1 cellular context compared by ENCODE assay signal in the genomic region with DNA sequence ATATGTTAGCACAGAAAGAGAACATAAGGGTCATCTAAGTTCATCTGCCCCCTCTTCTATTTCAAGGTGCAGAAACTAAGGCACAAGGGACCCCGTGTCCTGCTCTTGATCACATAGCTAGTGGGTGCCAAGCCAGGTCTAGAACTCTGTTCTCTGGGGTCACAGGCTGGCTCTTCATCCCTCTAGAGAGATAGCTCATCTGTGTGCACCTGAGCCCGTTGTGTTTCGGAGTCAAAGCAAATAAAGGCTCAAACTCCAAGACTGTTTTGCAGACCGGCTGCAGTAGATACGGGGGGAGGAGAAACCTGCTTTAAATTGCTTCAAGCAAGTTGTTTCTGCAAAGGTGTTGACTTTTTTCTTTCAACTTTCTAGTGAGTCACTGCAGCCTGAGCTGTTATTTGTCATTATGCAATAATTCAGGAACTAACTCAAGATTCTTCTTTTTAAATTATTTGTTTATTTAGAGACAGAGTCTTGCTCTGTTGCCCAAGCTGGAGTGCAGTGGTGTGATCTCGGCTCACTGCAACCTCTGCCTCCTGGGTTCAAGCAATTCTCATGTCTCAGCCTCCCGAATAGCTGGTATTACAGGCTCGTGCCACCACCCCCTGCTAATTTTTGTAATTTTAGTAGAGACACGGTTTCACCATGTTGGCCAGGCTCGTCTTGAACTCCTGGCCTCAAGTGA.
TF ChIP-seq lines count a peak whose summit lies in the region.

No MANE protein-coding gene starts in this region.

TF ChIP-seq in HepG2, 621 proteins besides CTCF, POLR2A, EP300 and RAD21 (continued from another document):
- TF ChIP-seq, protein P1, sequence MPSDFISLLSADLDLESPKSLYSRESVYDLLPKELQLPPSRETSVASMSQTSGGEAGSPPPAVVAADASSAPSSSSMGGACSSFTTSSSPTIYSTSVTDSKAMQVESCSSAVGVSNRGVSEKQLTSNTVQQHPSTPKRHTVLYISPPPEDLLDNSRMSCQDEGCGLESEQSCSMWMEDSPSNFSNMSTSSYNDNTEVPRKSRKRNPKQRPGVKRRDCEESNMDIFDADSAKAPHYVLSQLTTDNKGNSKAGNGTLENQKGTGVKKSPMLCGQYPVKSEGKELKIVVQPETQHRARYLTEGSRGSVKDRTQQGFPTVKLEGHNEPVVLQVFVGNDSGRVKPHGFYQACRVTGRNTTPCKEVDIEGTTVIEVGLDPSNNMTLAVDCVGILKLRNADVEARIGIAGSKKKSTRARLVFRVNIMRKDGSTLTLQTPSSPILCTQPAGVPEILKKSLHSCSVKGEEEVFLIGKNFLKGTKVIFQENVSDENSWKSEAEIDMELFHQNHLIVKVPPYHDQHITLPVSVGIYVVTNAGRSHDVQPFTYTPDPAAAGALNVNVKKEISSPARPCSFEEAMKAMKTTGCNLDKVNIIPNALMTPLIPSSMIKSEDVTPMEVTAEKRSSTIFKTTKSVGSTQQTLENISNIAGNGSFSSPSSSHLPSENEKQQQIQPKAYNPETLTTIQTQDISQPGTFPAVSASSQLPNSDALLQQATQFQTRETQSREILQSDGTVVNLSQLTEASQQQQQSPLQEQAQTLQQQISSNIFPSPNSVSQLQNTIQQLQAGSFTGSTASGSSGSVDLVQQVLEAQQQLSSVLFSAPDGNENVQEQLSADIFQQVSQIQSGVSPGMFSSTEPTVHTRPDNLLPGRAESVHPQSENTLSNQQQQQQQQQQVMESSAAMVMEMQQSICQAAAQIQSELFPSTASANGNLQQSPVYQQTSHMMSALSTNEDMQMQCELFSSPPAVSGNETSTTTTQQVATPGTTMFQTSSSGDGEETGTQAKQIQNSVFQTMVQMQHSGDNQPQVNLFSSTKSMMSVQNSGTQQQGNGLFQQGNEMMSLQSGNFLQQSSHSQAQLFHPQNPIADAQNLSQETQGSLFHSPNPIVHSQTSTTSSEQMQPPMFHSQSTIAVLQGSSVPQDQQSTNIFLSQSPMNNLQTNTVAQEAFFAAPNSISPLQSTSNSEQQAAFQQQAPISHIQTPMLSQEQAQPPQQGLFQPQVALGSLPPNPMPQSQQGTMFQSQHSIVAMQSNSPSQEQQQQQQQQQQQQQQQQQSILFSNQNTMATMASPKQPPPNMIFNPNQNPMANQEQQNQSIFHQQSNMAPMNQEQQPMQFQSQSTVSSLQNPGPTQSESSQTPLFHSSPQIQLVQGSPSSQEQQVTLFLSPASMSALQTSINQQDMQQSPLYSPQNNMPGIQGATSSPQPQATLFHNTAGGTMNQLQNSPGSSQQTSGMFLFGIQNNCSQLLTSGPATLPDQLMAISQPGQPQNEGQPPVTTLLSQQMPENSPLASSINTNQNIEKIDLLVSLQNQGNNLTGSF (CRISPR knock-in tag; IDR thresholded peaks at IDR 0.05), result no peak
- TF ChIP-seq SAP130 (CRISPR knock-in tag; IDR thresholded peaks at IDR 0.05; ENCODE audit: low read depth) (peak; percentile 53; the same call in 1 of the 2 replicates), ZNF709 (CRISPR knock-in tag; IDR thresholded peaks at IDR 0.05) (no peak), ZNF501 (CRISPR knock-in tag; IDR thresholded peaks at IDR 0.05) (no peak), RFXANK (CRISPR knock-in tag; IDR thresholded peaks at IDR 0.05) (no peak), HHEX (CRISPR knock-in tag; IDR thresholded peaks at IDR 0.05) (no peak), ATRX (CRISPR knock-in tag; IDR thresholded peaks at IDR 0.05; ENCODE audit: borderline replicate concordance) (no peak), CREB1 (IDR thresholded peaks at IDR 0.05) (no peak), CREB1 (CRISPR knock-in tag; IDR thresholded peaks at IDR 0.05) (peak; percentile 60), ASH2L (IDR thresholded peaks at IDR 0.05; ENCODE audit: insufficient read length, low read depth, low read length) (no peak), NFKB2 (CRISPR knock-in tag; IDR thresholded peaks at IDR 0.05; ENCODE audit: borderline replicate concordance) (no peak), ADNP (CRISPR knock-in tag; IDR thresholded peaks at IDR 0.05) (0 out of 2 replicates have a peak, but pooled peaks have one; percentile 13), ATF3 (CRISPR knock-in tag; IDR thresholded peaks at IDR 0.05) (0 out of 2 replicates have a peak, but pooled peaks have one; percentile 22), ZNF292 (CRISPR knock-in tag; IDR thresholded peaks at IDR 0.05; ENCODE audit: borderline replicate concordance, low read depth) (no peak), ZNF232 (CRISPR knock-in tag; IDR thresholded peaks at IDR 0.05; ENCODE audit: borderline replicate concordance) (no peak), GTF3A (CRISPR knock-in tag; conservative IDR thresholded peaks at IDR 0.05) (no peak), SMC3 (IDR thresholded peaks at IDR 0.05; ENCODE audit: low read length) (no peak), FOSL1 (CRISPR knock-in tag; IDR thresholded peaks at IDR 0.05; ENCODE audit: borderline replicate concordance) (peak; percentile 74; the same call in 1 of the 2 replicates)
- TF ChIP-seq, protein P2, sequence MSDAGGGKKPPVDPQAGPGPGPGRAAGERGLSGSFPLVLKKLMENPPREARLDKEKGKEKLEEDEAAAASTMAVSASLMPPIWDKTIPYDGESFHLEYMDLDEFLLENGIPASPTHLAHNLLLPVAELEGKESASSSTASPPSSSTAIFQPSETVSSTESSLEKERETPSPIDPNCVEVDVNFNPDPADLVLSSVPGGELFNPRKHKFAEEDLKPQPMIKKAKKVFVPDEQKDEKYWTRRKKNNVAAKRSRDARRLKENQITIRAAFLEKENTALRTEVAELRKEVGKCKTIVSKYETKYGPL (CRISPR knock-in tag; IDR thresholded peaks at IDR 0.05), result no peak
- TF ChIP-seq, protein P3, sequence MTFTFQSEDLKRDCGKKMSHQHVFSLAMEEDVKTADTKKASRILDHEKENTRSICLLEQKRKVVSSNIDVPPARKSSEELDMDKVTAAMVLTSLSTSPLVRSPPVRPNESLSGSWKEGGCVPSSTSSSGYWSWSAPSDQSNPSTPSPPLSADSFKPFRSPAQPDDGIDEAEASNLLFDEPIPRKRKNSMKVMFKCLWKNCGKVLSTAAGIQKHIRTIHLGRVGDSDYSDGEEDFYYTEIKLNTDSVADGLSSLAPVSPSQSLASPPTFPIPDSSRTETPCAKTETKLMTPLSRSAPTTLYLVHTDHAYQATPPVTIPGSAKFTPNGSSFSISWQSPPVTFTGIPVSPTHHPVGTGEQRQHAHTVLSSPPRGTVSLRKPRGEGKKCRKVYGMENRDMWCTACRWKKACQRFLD (CRISPR knock-in tag; IDR thresholded peaks at IDR 0.05; ENCODE audit: borderline replicate concordance), result no peak
- TF ChIP-seq, protein P4, sequence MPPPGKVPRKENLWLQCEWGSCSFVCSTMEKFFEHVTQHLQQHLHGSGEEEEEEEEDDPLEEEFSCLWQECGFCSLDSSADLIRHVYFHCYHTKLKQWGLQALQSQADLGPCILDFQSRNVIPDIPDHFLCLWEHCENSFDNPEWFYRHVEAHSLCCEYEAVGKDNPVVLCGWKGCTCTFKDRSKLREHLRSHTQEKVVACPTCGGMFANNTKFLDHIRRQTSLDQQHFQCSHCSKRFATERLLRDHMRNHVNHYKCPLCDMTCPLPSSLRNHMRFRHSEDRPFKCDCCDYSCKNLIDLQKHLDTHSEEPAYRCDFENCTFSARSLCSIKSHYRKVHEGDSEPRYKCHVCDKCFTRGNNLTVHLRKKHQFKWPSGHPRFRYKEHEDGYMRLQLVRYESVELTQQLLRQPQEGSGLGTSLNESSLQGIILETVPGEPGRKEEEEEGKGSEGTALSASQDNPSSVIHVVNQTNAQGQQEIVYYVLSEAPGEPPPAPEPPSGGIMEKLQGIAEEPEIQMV (CRISPR knock-in tag; IDR thresholded peaks at IDR 0.05; ENCODE audit: low read depth), result no peak
